Comparison of ENCODE assay signal across 10 cellular contexts in the genomic region with DNA sequence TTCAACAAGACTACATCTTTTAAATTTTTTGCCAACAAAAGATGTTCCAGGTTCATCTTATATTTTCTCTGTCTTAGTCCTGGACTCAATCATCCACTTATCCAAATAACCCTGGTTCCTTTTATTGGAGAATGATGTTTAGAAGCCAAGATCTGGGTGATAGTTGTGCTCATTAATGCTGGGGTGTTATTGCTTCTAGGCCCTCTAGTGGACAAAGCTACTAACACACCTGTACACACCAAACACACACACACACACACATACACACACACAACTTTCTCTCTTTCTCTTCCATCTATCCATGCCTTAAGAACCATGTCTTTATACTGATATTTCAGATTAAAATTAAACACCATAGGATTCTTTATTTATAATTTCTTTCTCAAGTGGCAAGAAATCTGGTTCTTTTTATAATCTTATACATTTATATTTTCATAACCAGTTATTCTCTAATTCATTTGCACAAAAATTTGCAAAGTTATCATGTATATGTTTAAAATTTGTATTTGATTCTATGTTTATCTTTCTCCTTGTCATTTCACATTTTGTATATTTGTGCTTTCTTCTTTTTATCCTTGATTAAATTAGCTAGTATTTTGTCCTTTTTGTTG.
DNase-seq lines count a peak whose midpoint lies in the region; ATAC-seq, FAIRE-seq and TF ChIP-seq lines count a peak whose summit lies in the region.
"Had no signal": no experiment of that assay in that cellular context is flagged by ENCODE, and none has a peak within 500 bp of the region (broad histone marks: within the 10 kb centered on the region; RNA-seq: fewer than 3 reads in every experiment).

No MANE protein-coding gene starts in this region.

- peak; percentile 29 for TF ChIP-seq CTCF in foreskin fibroblast (IDR thresholded peaks at IDR 0.05; ENCODE audit: low read depth, low read length)

- DNase-seq in AML-193 (lab: John Stamatoyannopoulos, UW) (peak; percentile 3 to 15), GM12892 (ENCODE audit: insufficient read length) (no peak), RKO (ENCODE audit: low spot score) (peak; percentile 19), foreskin fibroblast (no peak), HK-2 (ENCODE audit: unreplicated experiment) (no peak)
- no peak for DNase-seq in stimulated activated CD4-positive, alpha-beta T cell treated with anti-CD3 and anti-CD28 coated beads, Interleukin-12 subunit alpha, Interleukin-12 subunit beta, amount 100 ng/mL, for 4 hours
- DNase-seq: NCI-H1694 had no signal

- ATAC-seq in HG02981 (IDR thresholded peaks at IDR 0.05; ENCODE audit: unreplicated experiment) (no peak), HG02588 (IDR thresholded peaks at IDR 0.05; ENCODE audit: unreplicated experiment) (no peak)
- ATAC-seq: sciatic nerve had no signal

- TF ChIP-seq POLR2A in GM12892 (IDR thresholded peaks at IDR 0.05; ENCODE audit: low read depth, low read length), result no peak

- FAIRE-seq in GM12892 (lab: Jason Lieb, UNC), result peak; percentile 60

- no peak overlapping the region for H3K4me3 ChIP-seq in foreskin fibroblast (ENCODE audit: low read depth in 1 of 2, low read length in 2 of 2)

Comparison
In these comparisons a context has a peak if more than half of its experiments do, and no peak if none do; other contexts are left out.
1. DNase-seq: peak in AML-193 (2 of 2) and RKO (single experiment); none in GM12892 (single experiment), foreskin fibroblast (0 of 2), stimulated activated CD4-positive, alpha-beta T cell treated with anti-CD3 and anti-CD28 coated beads, Interleukin-12 subunit alpha, Interleukin-12 subunit beta, amount 100 ng/mL, for 4 hours (single experiment) and HK-2 (single experiment).